Comparison of ENCODE assay signal across 8 cellular contexts in the genomic region with DNA sequence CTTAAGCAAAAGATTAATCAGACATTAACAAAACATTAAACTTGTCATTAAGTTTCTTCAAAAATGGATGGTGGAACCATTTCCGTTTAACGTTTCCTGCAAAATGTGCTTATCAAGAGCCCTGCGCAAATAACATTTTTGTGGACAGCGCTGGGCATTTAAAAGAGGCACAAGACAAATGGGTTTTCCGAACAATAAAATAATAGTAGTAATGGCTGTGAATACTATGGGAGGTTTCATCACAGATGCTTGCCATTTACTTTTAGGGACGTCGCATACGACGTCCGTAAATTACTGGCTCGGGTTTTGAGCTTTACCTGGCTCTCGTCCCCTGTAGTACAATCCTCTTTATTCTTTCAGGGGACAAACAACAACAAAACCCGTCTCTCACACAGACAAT. TPM values are rescaled to one million over a fixed set of nuclear protein-coding genes. Genes with fewer than 3 reads are reported as not detected.
DNase-seq lines count a peak whose midpoint lies in the region; ATAC-seq and TF ChIP-seq lines count a peak whose summit lies in the region.

No MANE protein-coding gene starts in this region.

- DNase-seq in NCI-H748 (lab: John Stamatoyannopoulos, UW; ENCODE audit: unreplicated experiment), result peak; percentile 11
- DNase-seq in NCI-H748 treated with DMSO at 0.1 percent for 48 hours (lab: John Stamatoyannopoulos, UW), result no peak
- peak; percentile 69 for DNase-seq in amniotic epithelial cell (ENCODE audit: low read depth)
- peak; percentile 7 for DNase-seq in kidney tubule cell (ENCODE audit: low spot score)
- DNase-seq in tibial nerve (ENCODE audit: low spot score in 2 of 2), result no peak
- DNase-seq in NCI-H146 (lab: John Stamatoyannopoulos, UW), result no peak
- no peak for DNase-seq in NCI-H82 treated with DMSO at 0.1 percent for 48 hours (lab: John Stamatoyannopoulos, UW; ENCODE audit: unreplicated experiment)

- H3K4me1 ChIP-seq in tibial nerve, result peaks cover 3 to 63% (median 8%) of the 10 kb centered on the region in 4 donors

- H3K27me3 ChIP-seq in tibial nerve, result no peaks in the 10 kb centered on the region

- no peak for ATAC-seq in GM18511 (IDR thresholded peaks at IDR 0.05; ENCODE audit: unreplicated experiment)

- no peaks in the 10 kb centered on the region for H3K36me3 ChIP-seq in tibial nerve

- peak overlapping the region; percentile 86 to 98 (median 92) for H3K27ac ChIP-seq in tibial nerve

- no peak for TF ChIP-seq POLR2A in tibial nerve (IDR thresholded peaks at IDR 0.05)

- no peak for TF ChIP-seq CTCF in tibial nerve (IDR thresholded peaks at IDR 0.05)

- TF ChIP-seq EP300 in tibial nerve (IDR thresholded peaks at IDR 0.05), result no peak

- no peaks in the 10 kb centered on the region for H3K9me3 ChIP-seq in tibial nerve

- peak overlapping the region; percentile 59 to 80 (median 68) for H3K4me3 ChIP-seq in tibial nerve

- 2% methylated on average over 13 of the region's 13 CpGs for WGBS in tibial nerve, 2 donors

RNA-seq across cellular contexts. Expression of a gene that starts 1.0 kb away (rescaled TPM):
- 10 to 100 TPM; 12.6 to 16.1 (median 15.3) TPM for total RNA-seq in tibial nerve

RNA-seq across cellular contexts. Expression of a gene that starts 1.5 kb away (rescaled TPM):
- 100 to 1,000 TPM; 107 to 120 (median 109) TPM for total RNA-seq in tibial nerve

Comparison
In these comparisons a context has a peak if more than half of its experiments do, and no peak if none do; other contexts are left out.
1. DNase-seq: peak in NCI-H748 (single experiment), amniotic epithelial cell (single experiment) and kidney tubule cell (single experiment); none in NCI-H748 treated with DMSO at 0.1 percent for 48 hours (single experiment), tibial nerve (0 of 2), NCI-H146 (single experiment) and NCI-H82 treated with DMSO at 0.1 percent for 48 hours (single experiment).